Comparison of ENCODE assay signal across 15 cellular contexts in the genomic region with DNA sequence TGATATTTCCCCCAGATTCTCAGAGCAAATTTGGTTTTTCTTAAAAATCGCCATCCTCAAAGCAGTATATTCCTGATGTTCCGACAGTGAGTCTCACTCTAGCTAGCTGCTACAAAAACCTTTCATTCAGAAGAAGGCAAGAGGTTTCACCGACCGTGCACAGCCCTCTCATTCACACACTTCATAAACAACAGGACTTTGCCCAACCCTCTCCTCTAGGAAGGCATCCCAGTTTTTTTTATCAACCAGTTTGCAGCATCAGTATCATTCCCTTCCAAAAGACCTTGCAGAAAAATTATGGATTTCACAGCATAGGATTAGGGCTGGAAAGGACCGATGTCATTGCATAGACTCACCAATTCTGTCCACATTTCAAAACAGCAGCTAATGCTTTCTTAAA. TPM values are rescaled to one million over a fixed set of nuclear protein-coding genes. Genes with fewer than 3 reads are reported as not detected.
A peak's percentile ranks its signal among the peaks of the same experiment; 100 is the strongest.
DNase-seq lines count a peak whose midpoint lies in the region; ATAC-seq and TF ChIP-seq lines count a peak whose summit lies in the region.
"Had no signal": no experiment of that assay in that cellular context is flagged by ENCODE, and none has a peak within 500 bp of the region (broad histone marks: within the 10 kb centered on the region; RNA-seq: fewer than 3 reads in every experiment).

No MANE protein-coding gene starts in this region.

- no peaks in the 10 kb centered on the region for H3K36me3 Mint-ChIP-seq in CD4-positive, alpha-beta memory T cell
- H3K36me3 Mint-ChIP-seq: activated CD4-positive, alpha-beta memory T cell treated with anti-CD3 and anti-CD28 coated beads for 36 hours had no signal

- 62% methylated on average over 5 of the region's 5 CpGs for WGBS in right lobe of liver (ENCODE audit: insufficient coverage, low coverage, low lambda C conversion rate, missing lambda C conversion rate)

- H3K27ac ChIP-seq in VCaP = peak overlapping the region; percentile 65
- no peak overlapping the region for H3K27ac ChIP-seq in right lobe of liver
- no peak overlapping the region for H3K27ac ChIP-seq in CD4-positive, alpha-beta memory T cell (ENCODE audit: low read depth, low read length)
- H3K27ac ChIP-seq: testis had no signal

- H3K36me3 ChIP-seq in ES-I3 (ENCODE audit: insufficient read depth, low read length) (no peaks in the 10 kb centered on the region), right lobe of liver (no peaks in the 10 kb centered on the region)
- no peaks in the 10 kb centered on the region for H3K36me3 ChIP-seq in CD4-positive, alpha-beta memory T cell (ENCODE audit: insufficient read depth, low read length)

- peaks cover 29 to 35% of the 10 kb centered on the region in 2 donors for H3K27me3 Mint-ChIP-seq in CD4-positive, alpha-beta memory T cell

- H3K4me1 ChIP-seq in ES-I3 (ENCODE audit: insufficient read depth, low read length) (no peaks in the 10 kb centered on the region), right lobe of liver (peaks cover 0 to 3% (median 0%) of the 10 kb centered on the region in 4 donors)
- peaks cover 5% of the 10 kb centered on the region for H3K4me1 ChIP-seq in CD4-positive, alpha-beta memory T cell (ENCODE audit: insufficient read depth, low read length)

- H3K4me1 Mint-ChIP-seq in CD4-positive, alpha-beta memory T cell = peaks cover 0 to 7% (median 4%) of the 10 kb centered on the region in 4 donors
- H3K4me1 Mint-ChIP-seq: nephron had no signal

- TF ChIP-seq CTCF in VCaP (conservative IDR thresholded peaks at IDR 0.05) (no peak), right lobe of liver (IDR thresholded peaks at IDR 0.05) (no peak)

- H3K9me3 ChIP-seq in ES-I3 (ENCODE audit: control insufficient read depth, insufficient read depth, low read length) (no peaks in the 10 kb centered on the region), right lobe of liver (no peaks in the 10 kb centered on the region)
- H3K9me3 ChIP-seq in CD4-positive, alpha-beta memory T cell (ENCODE audit: control insufficient read depth in 1 of 2, low read length in 2 of 2) = no peaks in the 10 kb centered on the region
- H3K9me3 ChIP-seq: testis had no signal

- H3K27me3 ChIP-seq in right lobe of liver = no peaks in the 10 kb centered on the region
- H3K27me3 ChIP-seq in CD4-positive, alpha-beta memory T cell (ENCODE audit: insufficient read depth, low read length) = peaks cover 10% of the 10 kb centered on the region
- H3K27me3 ChIP-seq: testis had no signal

- CTCF ChIA-PET in CD4-positive, alpha-beta memory T cell (lab: Charles Lee; ENCODE audit: partially characterized antibody) = no interaction called here

- H3K4me3 Mint-ChIP-seq in CD4-positive, alpha-beta memory T cell = peak overlapping the region in 1 of 8 donors; percentile 8
- H3K4me3 Mint-ChIP-seq: activated CD4-positive, alpha-beta memory T cell treated with anti-CD3 and anti-CD28 coated beads for 36 hours; T-helper 1 cell treated with Interleukin-12 subunit alpha and Interleukin-12 subunit beta and Interleukin-4 antibody, amounts not matched to agents 30 μg/mL and 1 μg/mL, for 36 hours had no signal

- peak overlapping the region in 2 of 7 donors; percentile 6 to 19 for H3K27ac Mint-ChIP-seq in CD4-positive, alpha-beta memory T cell
- H3K27ac Mint-ChIP-seq: activated CD4-positive, alpha-beta memory T cell treated with anti-CD3 and anti-CD28 coated beads for 36 hours; nephron; T-helper 1 cell treated with Interleukin-12 subunit alpha and Interleukin-12 subunit beta and Interleukin-4 antibody, amounts not matched to agents 30 μg/mL and 1 μg/mL, for 36 hours had no signal

- ATAC-seq in right lobe of liver (no peak), HG02973 (IDR thresholded peaks at IDR 0.05; ENCODE audit: unreplicated experiment) (no peak)

- POLR2A ChIA-PET in CD4-positive, alpha-beta memory T cell (lab: Charles Lee; ENCODE audit: partially characterized antibody) = no interaction called here

- peak in 2 of 3 experiments; percentile 46 to 82 for DNase-seq in NCI-H1417 (lab: John Stamatoyannopoulos, UW)
- DNase-seq in inferior parietal cortex (ENCODE audit: extremely low spot score) = peak; percentile 41
- no peak for DNase-seq in right lobe of liver
- DNase-seq in CD4-positive, alpha-beta memory T cell = no peak
- DNase-seq in T-helper 1 cell = no peak

- H3K9me3 Mint-ChIP-seq in CD4-positive, alpha-beta memory T cell = peaks cover 0 to 2% (median 0%) of the 10 kb centered on the region in 8 donors
- H3K9me3 Mint-ChIP-seq: activated CD4-positive, alpha-beta memory T cell treated with anti-CD3 and anti-CD28 coated beads for 36 hours; nephron; T-helper 1 cell treated with Interleukin-12 subunit alpha and Interleukin-12 subunit beta and Interleukin-4 antibody, amounts not matched to agents 30 μg/mL and 1 μg/mL, for 36 hours had no signal

- intact Hi-C loops in right lobe of liver (cut with DNase I) = no loop called here
- intact Hi-C loops in CD4-positive, alpha-beta memory T cell (cut with micrococcal nuclease) = no loop called here

- peak overlapping the region; percentile 27; the same call in 1 of the 2 replicates for H3K9ac ChIP-seq in ES-I3 (ENCODE audit: low read depth, low read length)

- H3K4me3 ChIP-seq in right lobe of liver = no peak overlapping the region
- H3K4me3 ChIP-seq in CD4-positive, alpha-beta memory T cell (ENCODE audit: low read length in 2 of 2) = no peak overlapping the region
- H3K4me3 ChIP-seq: testis had no signal

- TF ChIP-seq POLR2A in right lobe of liver (IDR thresholded peaks at IDR 0.05) = no peak

RNA-seq across cellular contexts. Expression of a gene that starts 0.7 kb away (rescaled TPM):
- not detected for total RNA-seq in right lobe of liver
- total RNA-seq in CD4-positive, alpha-beta memory T cell = not detected
- not detected for polyA plus RNA-seq in CD4-positive, alpha-beta memory T cell
- total RNA-seq: activated CD4-positive, alpha-beta memory T cell treated with anti-CD3 and anti-CD28 coated beads for 36 hours; Calu3; mesenteric fat pad; OCI-LY7 had no signal

RNA-seq across cellular contexts. Expression of a gene that starts 32.2 kb away (rescaled TPM):
- 10 to 100 TPM in 3 of 6 experiments, 1 to 10 TPM in 3; 6.4 to 17.6 (median 11.0) TPM for total RNA-seq in right lobe of liver
- 10 to 100 TPM in 1 of 2 experiments, 1 to 10 TPM in 1; 8.1 to 14.2 TPM for total RNA-seq in CD4-positive, alpha-beta memory T cell
- polyA plus RNA-seq in CD4-positive, alpha-beta memory T cell = 10 to 100 TPM in 1 of 2 donors, 1 to 10 TPM in 1; 6.8 to 13.9 TPM

Comparison
In these comparisons a context has a peak if more than half of its experiments do, and no peak if none do; other contexts are left out.
1. DNase-seq: peak in NCI-H1417 (2 of 3) and inferior parietal cortex (single experiment); none in right lobe of liver (0 of 3), CD4-positive, alpha-beta memory T cell (0 of 5) and T-helper 1 cell (0 of 5).